12 cellular contexts compared by ENCODE assay signal in the genomic region with DNA sequence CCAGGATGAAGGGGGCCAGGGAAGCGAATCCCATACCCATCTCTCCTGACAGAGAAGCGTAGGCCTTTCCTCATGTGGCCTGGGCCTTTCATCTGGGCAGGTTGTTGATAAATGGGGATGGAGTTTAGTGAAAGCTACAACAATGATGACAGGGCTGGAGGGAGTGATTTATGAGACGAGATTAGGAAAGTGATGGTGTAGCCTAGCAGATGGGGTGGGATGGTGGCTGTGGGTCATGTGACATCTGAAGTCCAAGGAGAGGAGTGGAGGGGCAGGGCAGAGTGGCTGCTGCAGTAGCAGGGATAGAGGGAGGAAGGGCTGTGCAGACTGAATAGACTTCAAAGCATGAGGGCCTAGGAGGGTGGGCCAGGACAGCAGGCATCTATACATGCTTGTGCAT.
DNase-seq lines count a peak whose midpoint lies in the region; ATAC-seq lines count a peak whose summit lies in the region.
"Had no signal": no experiment of that assay in that cellular context is flagged by ENCODE, and none has a peak within 500 bp of the region (broad histone marks: within the 10 kb centered on the region; RNA-seq: fewer than 3 reads in every experiment).

No MANE protein-coding gene starts in this region.

- no peaks in the 10 kb centered on the region for H3K27me3 Mint-ChIP-seq in stimulated activated naive CD8-positive, alpha-beta T cell treated with anti-CD3 and anti-CD28 coated beads, Interleukin-15, amount 100 ng/mL, for 72 hours
- H3K27me3 Mint-ChIP-seq: IgD-negative memory B cell had no signal

- H3K9me3 Mint-ChIP-seq in stimulated activated naive CD8-positive, alpha-beta T cell treated with anti-CD3 and anti-CD28 coated beads, Interleukin-15, amount 100 ng/mL, for 72 hours, result peaks cover 21 to 28% of the 10 kb centered on the region in 2 donors

- DNase-seq in stimulated activated naive CD8-positive, alpha-beta T cell treated with anti-CD3 and anti-CD28 coated beads, Interleukin-15, amount 100 ng/mL, for 72 hours, result no peak
- no peak for DNase-seq in stimulated activated naive CD8-positive, alpha-beta T cell treated with anti-CD3 and anti-CD28 coated beads, Interleukin-15, Interleukin-2, amounts not matched to agents 100 U/mL and 50 U/mL, for 24 hours
- peak; percentile 67 for DNase-seq in NCI-H82 treated with DMSO at 0.1 percent for 48 hours (lab: John Stamatoyannopoulos, UW; ENCODE audit: unreplicated experiment)
- peak; percentile 47 for DNase-seq in left kidney (ENCODE audit: low read depth, low spot score)
- no peak for DNase-seq in NK-92 treated with Interleukin-12 subunit alpha and Interleukin-12 subunit beta, amount 100 ng/mL, for 24 hours (lab: John Stamatoyannopoulos, UW)
- DNase-seq: CD8-positive, alpha-beta T cell; COR-L47 had no signal

- peak overlapping the region; percentile 16 to 49 for H3K27ac Mint-ChIP-seq in stimulated activated naive CD8-positive, alpha-beta T cell treated with anti-CD3 and anti-CD28 coated beads, Interleukin-15, amount 100 ng/mL, for 72 hours
- H3K27ac Mint-ChIP-seq: CD14-positive monocyte; CD8-positive, alpha-beta T cell; IgD-negative memory B cell had no signal

- ATAC-seq in stimulated activated naive CD8-positive, alpha-beta T cell treated with anti-CD3 and anti-CD28 coated beads, Interleukin-15, amount 100 ng/mL, for 72 hours, result no peak
- no peak for ATAC-seq in stimulated activated naive CD8-positive, alpha-beta T cell treated with anti-CD3 and anti-CD28 coated beads, Interleukin-15, Interleukin-2, amounts not matched to agents 100 U/mL and 50 U/mL, for 24 hours
- no peak for ATAC-seq in HG03108 (IDR thresholded peaks at IDR 0.05; ENCODE audit: unreplicated experiment)
- ATAC-seq: A549; CD8-positive, alpha-beta T cell; HCT116 had no signal

- no peak overlapping the region for H3K4me3 Mint-ChIP-seq in stimulated activated naive CD8-positive, alpha-beta T cell treated with anti-CD3 and anti-CD28 coated beads, Interleukin-15, amount 100 ng/mL, for 72 hours
- H3K4me3 Mint-ChIP-seq: CD14-positive monocyte; CD8-positive, alpha-beta T cell; IgD-negative memory B cell had no signal

- H3K4me1 Mint-ChIP-seq in stimulated activated naive CD8-positive, alpha-beta T cell treated with anti-CD3 and anti-CD28 coated beads, Interleukin-15, amount 100 ng/mL, for 72 hours, result no peaks in the 10 kb centered on the region
- H3K4me1 Mint-ChIP-seq: CD14-positive monocyte had no signal

Comparison
In these comparisons a context has a peak if more than half of its experiments do, and no peak if none do; other contexts are left out.
1. DNase-seq: peak in NCI-H82 treated with DMSO at 0.1 percent for 48 hours (single experiment) and left kidney (single experiment); none in stimulated activated naive CD8-positive, alpha-beta T cell treated with anti-CD3 and anti-CD28 coated beads, Interleukin-15, amount 100 ng/mL, for 72 hours (0 of 2), stimulated activated naive CD8-positive, alpha-beta T cell treated with anti-CD3 and anti-CD28 coated beads, Interleukin-15, Interleukin-2, amounts not matched to agents 100 U/mL and 50 U/mL, for 24 hours (single experiment) and NK-92 treated with Interleukin-12 subunit alpha and Interleukin-12 subunit beta, amount 100 ng/mL, for 24 hours (single experiment).